Comparison of ENCODE assay signal across 8 cellular contexts in the genomic region with DNA sequence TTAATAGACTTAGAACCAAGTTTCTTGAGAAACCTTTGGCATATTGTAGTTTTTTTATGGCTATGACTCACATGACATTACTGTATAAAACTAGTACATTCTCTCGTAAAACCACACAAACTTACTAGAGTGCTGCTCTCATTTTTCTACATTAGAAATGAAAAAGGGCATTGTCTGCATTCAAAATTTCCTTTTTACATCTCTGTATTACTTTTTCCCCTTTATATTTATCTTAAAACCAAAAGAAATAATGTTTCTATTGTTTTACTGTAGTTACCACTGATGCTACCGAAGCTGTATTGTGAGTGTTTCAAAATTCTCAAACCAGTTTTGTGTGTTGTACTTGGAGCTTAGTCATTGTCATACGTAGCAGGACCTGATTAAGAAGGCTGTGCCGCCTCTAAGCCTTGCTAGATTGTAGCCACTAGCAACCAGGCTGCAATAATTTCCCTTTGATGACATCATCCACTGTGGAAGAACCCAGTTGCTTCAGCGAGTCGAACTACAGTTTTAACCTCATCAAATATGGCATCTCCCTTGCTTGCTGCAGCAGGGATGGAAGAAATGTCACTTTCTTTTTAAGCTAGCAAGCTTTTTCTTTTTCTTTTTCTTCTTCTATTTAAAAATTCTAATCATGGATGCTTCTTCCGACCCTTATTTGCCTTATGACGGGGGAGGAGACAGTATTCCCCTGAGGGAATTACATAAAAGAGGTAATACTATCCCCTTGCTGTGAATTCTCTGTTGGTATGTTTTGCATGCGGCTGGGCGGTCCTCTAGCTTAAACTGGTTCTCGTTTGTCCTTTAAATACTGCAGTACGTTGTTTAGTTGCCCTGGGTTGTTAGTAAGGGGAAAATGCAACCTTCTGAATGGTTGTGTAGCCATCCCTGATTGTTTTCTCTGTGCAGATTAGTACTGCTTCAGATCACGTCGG. TPM values are rescaled to one million over a fixed set of nuclear protein-coding genes. Genes with fewer than 3 reads are reported as not detected.
DNase-seq lines count a peak whose midpoint lies in the region; TF ChIP-seq lines count a peak whose summit lies in the region.

No MANE protein-coding gene starts in this region.

- H3F3A ChIP-seq in DOHH2 (ENCODE audit: control insufficient read depth, insufficient read depth), result peaks cover 17% of the 10 kb centered on the region

- peak in 1 of 2 donors; percentile 38 for TF ChIP-seq POLR2A in suprapubic skin (IDR thresholded peaks at IDR 0.05)

- H3K4me2 ChIP-seq in DOHH2 (ENCODE audit: low read length), result peak overlapping the region; percentile 96

- peak overlapping the region; percentile 99 for H3K27ac Mint-ChIP-seq in activated naive CD4-positive, alpha-beta T cell treated with anti-CD3 and anti-CD28 coated beads, Interleukin-2, amount 50 U/mL, for 24 hours

- 7% methylated on average over 14 of the region's 14 CpGs for WGBS in suprapubic skin

- H3K79me2 ChIP-seq in DOHH2 (ENCODE audit: control insufficient read depth, low read length), result peaks cover 74% of the 10 kb centered on the region

- peak overlapping the region; percentile 77 for H3K4me3 ChIP-seq in DOHH2 (ENCODE audit: low read length)
- peak overlapping the region; percentile 62 for H3K4me3 ChIP-seq in LNCaP clone FGC (ENCODE audit: low read depth, low read length)
- H3K4me3 ChIP-seq in suprapubic skin, result peak overlapping the region; percentile 54

- no peaks in the 10 kb centered on the region for H3K9me3 Mint-ChIP-seq in activated naive CD4-positive, alpha-beta T cell treated with anti-CD3 and anti-CD28 coated beads, Interleukin-2, amount 50 U/mL, for 24 hours

- H3K9me2 ChIP-seq in DOHH2 (replicated peaks; ENCODE audit: control insufficient read depth, low read length), result no peaks in the 10 kb centered on the region

- H3K27me3 Mint-ChIP-seq in activated naive CD4-positive, alpha-beta T cell treated with anti-CD3 and anti-CD28 coated beads, Interleukin-2, amount 50 U/mL, for 24 hours, result no peaks in the 10 kb centered on the region

- peak overlapping the region; percentile 84 for H3K4me3 Mint-ChIP-seq in activated naive CD4-positive, alpha-beta T cell treated with anti-CD3 and anti-CD28 coated beads, Interleukin-2, amount 50 U/mL, for 24 hours

- H3K36me3 Mint-ChIP-seq in activated naive CD4-positive, alpha-beta T cell treated with anti-CD3 and anti-CD28 coated beads, Interleukin-2, amount 50 U/mL, for 24 hours, result peaks cover 6% of the 10 kb centered on the region

- no peaks in the 10 kb centered on the region; the same call in 1 of the 2 replicates for H3K36me3 ChIP-seq in DOHH2 (ENCODE audit: control insufficient read depth, low read length)
- no peaks in the 10 kb centered on the region for H3K36me3 ChIP-seq in suprapubic skin

- H3K4me1 Mint-ChIP-seq in activated naive CD4-positive, alpha-beta T cell treated with anti-CD3 and anti-CD28 coated beads, Interleukin-2, amount 50 U/mL, for 24 hours, result peaks cover 57% of the 10 kb centered on the region

- peaks cover 37% of the 10 kb centered on the region for H3K4me1 ChIP-seq in DOHH2 (ENCODE audit: control insufficient read depth, low read length)
- H3K4me1 ChIP-seq in suprapubic skin, result peaks cover 45% of the 10 kb centered on the region

- H3K27me3 ChIP-seq in DOHH2 (ENCODE audit: control insufficient read depth, low read length), result no peaks in the 10 kb centered on the region
- no peaks in the 10 kb centered on the region for H3K27me3 ChIP-seq in suprapubic skin

- H3K27ac ChIP-seq in DOHH2 (ENCODE audit: low read depth, low read length) (peak overlapping the region; percentile 81), suprapubic skin (peak overlapping the region; percentile 89)

- no peaks in the 10 kb centered on the region for H4K20me1 ChIP-seq in DOHH2 (ENCODE audit: control insufficient read depth, insufficient read depth, low read depth, low read length)

- TF ChIP-seq CTCF in DOHH2 (IDR thresholded peaks at IDR 0.05; ENCODE audit: low read depth, low read length, poor library complexity, severe bottlenecking) (no peak), LNCaP clone FGC (IDR thresholded peaks at IDR 0.05; ENCODE audit: control insufficient read depth, extremely low read depth, insufficient read depth) (no peak), suprapubic skin (IDR thresholded peaks at IDR 0.05) (no peak)

- no peak for TF ChIP-seq EP300 in suprapubic skin (IDR thresholded peaks at IDR 0.05)

- H3K9me3 ChIP-seq in DOHH2 (ENCODE audit: control insufficient read depth, insufficient read depth, low read length), result no peaks in the 10 kb centered on the region
- H3K9me3 ChIP-seq in suprapubic skin, result no peaks in the 10 kb centered on the region

- peak; percentile 3 for DNase-seq in GOT3 (lab: John Stamatoyannopoulos, UW)
- peak; percentile 99 for DNase-seq in LNCaP clone FGC (ENCODE audit: low read depth)
- DNase-seq in SIG-M5 (lab: John Stamatoyannopoulos, UW), result peak; percentile 26
- DNase-seq in globus pallidus (ENCODE audit: low spot score), result peak; percentile 84
- DNase-seq in non-pigmented ciliary epithelial cell (ENCODE audit: low read depth), result peak; percentile 98
- DNase-seq in suprapubic skin (ENCODE audit: low spot score in 2 of 2), result peak in 1 of 2 donors; percentile 80

RNA-seq across cellular contexts. Expression of a gene that starts 39.6 kb away (rescaled TPM):
- total RNA-seq in suprapubic skin, result 10 to 100 TPM; 43.7 to 58.5 (median 51.7) TPM

RNA-seq across cellular contexts. Expression of a gene that starts 47.6 kb away (rescaled TPM):
- 10 to 100 TPM in 1 of 4 donors, 1 to 10 TPM in 3; 6.0 to 11.1 (median 6.7) TPM for total RNA-seq in suprapubic skin
